Comparison of ENCODE assay signal across 40 cellular contexts in the genomic region with DNA sequence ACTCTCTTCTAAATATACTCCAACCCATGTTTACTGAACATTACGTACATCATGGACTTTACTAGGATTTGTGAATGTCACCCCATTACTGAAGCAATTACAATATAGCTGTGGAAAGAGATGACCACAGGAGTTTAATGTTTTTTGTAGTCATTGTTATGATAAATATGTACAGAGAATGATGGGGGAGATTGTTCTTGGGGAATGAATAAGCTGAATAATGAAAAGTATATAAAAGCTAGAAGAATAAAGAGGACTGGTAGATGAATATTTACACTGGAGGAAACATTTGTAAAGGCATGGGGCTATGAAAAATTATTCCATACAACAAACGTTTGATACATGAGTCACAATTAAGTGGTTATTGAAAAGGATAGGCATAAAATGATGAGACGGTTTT.
"Had no signal": no experiment of that assay in that cellular context is flagged by ENCODE, and none has a peak within 500 bp of the region (broad histone marks: within the 10 kb centered on the region; RNA-seq: fewer than 3 reads in every experiment).

No MANE protein-coding gene starts in this region.

- H3K4me1 Mint-ChIP-seq: activated naive CD4-positive, alpha-beta T cell treated with anti-CD3 and anti-CD28 coated beads, Interleukin-2, amount 10 ng/mL, durations not matched to agents 7 days and 5 days; activated naive CD4-positive, alpha-beta T cell treated with anti-CD3 and anti-CD28 coated beads, Interleukin-2, amount 50 U/mL, for 24 hours; activated naive CD8-positive, alpha-beta T cell treated with anti-CD3 and anti-CD28 coated beads for 36 hours; activated naive CD8-positive, alpha-beta T cell treated with anti-CD3 and anti-CD28 coated beads, Interleukin-2, amount 10 ng/mL, durations not matched to agents 7 days and 5 days; activated naive CD8-positive, alpha-beta T cell treated with anti-CD3 and anti-CD28 coated beads, Interleukin-2, amount 50 U/mL, for 24 hours; activated T-helper 17 cell treated with anti-CD3 and anti-CD28 coated beads, Interleukin-2, amount 50 U/mL, for 72 hours; brain; central memory CD8-positive, alpha-beta T cell had no signal

- H3K9me3 ChIP-seq: adrenal gland, ascending aorta, body of pancreas, breast epithelium had no signal

- DNase-seq: activated effector memory CD4-positive, alpha-beta T cell treated with anti-CD3 and anti-CD28 coated beads, Interleukin-2, amount 50 U/mL, for 16 hours; activated effector memory CD4-positive, alpha-beta T cell treated with Interleukin-2 at 50 U/mL for 16 hours; activated gamma-delta T cell; activated gamma-delta T cell treated with Interleukin-2 at 50 U/mL for 16 hours; activated naive CD4-positive, alpha-beta T cell; activated naive CD4-positive, alpha-beta T cell treated with anti-CD3 and anti-CD28 coated beads for 36 hours; activated naive CD4-positive, alpha-beta T cell treated with anti-CD3 and anti-CD28 coated beads, Interleukin-2, amount 10 ng/mL, durations not matched to agents 7 days and 5 days; activated naive CD4-positive, alpha-beta T cell treated with anti-CD3 and anti-CD28 coated beads, Interleukin-2, amount 50 U/mL, for 16 hours; activated naive CD4-positive, alpha-beta T cell treated with Interleukin-2 at 50 U/mL for 16 hours; activated naive CD8-positive, alpha-beta T cell treated with anti-CD3 and anti-CD28 coated beads for 36 hours; activated naive CD8-positive, alpha-beta T cell treated with anti-CD3 and anti-CD28 coated beads, Interleukin-2, amount 10 ng/mL, durations not matched to agents 7 days and 5 days; activated naive CD8-positive, alpha-beta T cell treated with anti-CD3 and anti-CD28 coated beads, Interleukin-2, amount 50 U/mL, for 24 hours; activated T-cell treated with anti-CD3 and anti-CD28 coated beads for 4 hours; activated T-cell treated with anti-CD3 and anti-CD28 coated beads, Interleukin-2, amount 50 U/mL, for 1 hour; activated T-cell treated with anti-CD3 and anti-CD28 coated beads, Interleukin-2, amount 50 U/mL, for 24 hours; activated T-cell treated with anti-CD3 and anti-CD28 coated beads, Interleukin-2, amount 50 U/mL, for 4 hours; activated T-cell treated with anti-CD3 and anti-CD28 coated beads, Interleukin-2, amount 50 U/mL, for 48 hours; activated T-cell treated with anti-CD3 and anti-CD28 coated beads, Interleukin-2, amount 50 U/mL, for 72 hours; adrenal gland; amniotic stem cell; amygdala; anterior cingulate cortex; aorta; body of pancreas; brain microvascular endothelial cell; caudate nucleus; central memory CD4-positive, alpha-beta T cell; cerebellar nuclear complex had no signal

- FAIRE-seq: bronchial epithelial cell had no signal

- H3K27me3 ChIP-seq: adrenal gland, ascending aorta, body of pancreas, brain microvascular endothelial cell, breast epithelium, cardiac muscle cell had no signal

- H3K4me1 ChIP-seq: adrenal gland, ascending aorta, body of pancreas, breast epithelium had no signal

- H3K27ac ChIP-seq: adrenal gland, ascending aorta, body of pancreas, brain microvascular endothelial cell, breast epithelium, cardiac muscle cell had no signal

- H3K4me3 ChIP-seq: adrenal gland, ascending aorta, body of pancreas, breast epithelium, cardiac muscle cell had no signal

- H3K36me3 Mint-ChIP-seq: activated naive CD4-positive, alpha-beta T cell treated with anti-CD3 and anti-CD28 coated beads, Interleukin-2, amount 10 ng/mL, durations not matched to agents 7 days and 5 days; activated naive CD4-positive, alpha-beta T cell treated with anti-CD3 and anti-CD28 coated beads, Interleukin-2, amount 50 U/mL, for 24 hours; activated naive CD4-positive, alpha-beta T cell treated with anti-CD3 and anti-CD28 coated beads, Interleukin-2, amount 50 U/mL, for 72 hours; activated naive CD8-positive, alpha-beta T cell; activated naive CD8-positive, alpha-beta T cell treated with anti-CD3 and anti-CD28 coated beads for 36 hours; activated naive CD8-positive, alpha-beta T cell treated with anti-CD3 and anti-CD28 coated beads, Interleukin-2, amount 10 ng/mL, durations not matched to agents 7 days and 5 days; brain had no signal

- H3K27me3 Mint-ChIP-seq: activated naive CD4-positive, alpha-beta T cell treated with anti-CD3 and anti-CD28 coated beads, Interleukin-2, amount 10 ng/mL, durations not matched to agents 7 days and 5 days; activated naive CD8-positive, alpha-beta T cell; activated naive CD8-positive, alpha-beta T cell treated with anti-CD3 and anti-CD28 coated beads for 36 hours; activated naive CD8-positive, alpha-beta T cell treated with anti-CD3 and anti-CD28 coated beads, Interleukin-2, amount 50 U/mL, for 24 hours; activated T-cell treated with anti-CD3 and anti-CD28 coated beads, Interleukin-2, amount 50 U/mL, for 24 hours; activated T-helper 17 cell treated with anti-CD3 and anti-CD28 coated beads, Interleukin-2, amount 50 U/mL, for 72 hours; brain; central memory CD8-positive, alpha-beta T cell had no signal

- H3K9me3 Mint-ChIP-seq: activated naive CD4-positive, alpha-beta T cell treated with anti-CD3 and anti-CD28 coated beads for 36 hours; activated naive CD4-positive, alpha-beta T cell treated with anti-CD3 and anti-CD28 coated beads, Interleukin-2, amount 10 ng/mL, durations not matched to agents 7 days and 5 days; activated naive CD4-positive, alpha-beta T cell treated with anti-CD3 and anti-CD28 coated beads, Interleukin-2, amount 50 U/mL, for 24 hours; activated naive CD8-positive, alpha-beta T cell treated with anti-CD3 and anti-CD28 coated beads for 36 hours; activated naive CD8-positive, alpha-beta T cell treated with anti-CD3 and anti-CD28 coated beads, Interleukin-2, amount 10 ng/mL, durations not matched to agents 7 days and 5 days; activated naive CD8-positive, alpha-beta T cell treated with anti-CD3 and anti-CD28 coated beads, Interleukin-2, amount 50 U/mL, for 24 hours; activated T-cell treated with anti-CD3 and anti-CD28 coated beads, Interleukin-2, amount 50 U/mL, for 24 hours; activated T-helper 1 cell treated with anti-CD3 and anti-CD28 coated beads, Interleukin-12 subunit alpha, Interleukin-12 subunit beta, Interleukin-2, Interleukin-4 antibody, amounts not matched to agents 30 ng/mL and 10 ng/mL and 1 ng/mL, durations not matched to agents 14 hours and 24 hours and 36 hours; activated T-helper 2 cell treated with anti-CD3 and anti-CD28 coated beads, Interferon-gamma antibody, Interleukin-2, Interleukin-4, amounts not matched to agents 10 μg/mL and 5 μg/mL and 100 μg/mL, durations not matched to agents 14 hours and 24 hours and 36 hours; brain had no signal

- H3K27ac Mint-ChIP-seq: activated naive CD4-positive, alpha-beta T cell treated with anti-CD3 and anti-CD28 coated beads for 36 hours; activated naive CD4-positive, alpha-beta T cell treated with anti-CD3 and anti-CD28 coated beads, Interleukin-2, amount 10 ng/mL, durations not matched to agents 7 days and 5 days; activated naive CD4-positive, alpha-beta T cell treated with anti-CD3 and anti-CD28 coated beads, Interleukin-2, amount 50 U/mL, for 24 hours; activated naive CD4-positive, alpha-beta T cell treated with anti-CD3 and anti-CD28 coated beads, Interleukin-2, amount 50 U/mL, for 72 hours; activated naive CD8-positive, alpha-beta T cell; activated naive CD8-positive, alpha-beta T cell treated with anti-CD3 and anti-CD28 coated beads for 36 hours; activated naive CD8-positive, alpha-beta T cell treated with anti-CD3 and anti-CD28 coated beads, Interleukin-2, amount 10 ng/mL, durations not matched to agents 7 days and 5 days; activated naive CD8-positive, alpha-beta T cell treated with anti-CD3 and anti-CD28 coated beads, Interleukin-2, amount 50 U/mL, for 24 hours; activated T-cell treated with anti-CD3 and anti-CD28 coated beads, Interleukin-2, amount 50 U/mL, for 24 hours; activated T-cell treated with anti-CD3 and anti-CD28 coated beads, Interleukin-2, amount 50 U/mL, for 72 hours; activated T-helper 1 cell treated with anti-CD3 and anti-CD28 coated beads, Interleukin-12 subunit alpha, Interleukin-12 subunit beta, Interleukin-2, Interleukin-4 antibody, amounts not matched to agents 30 ng/mL and 10 ng/mL and 1 ng/mL, durations not matched to agents 14 hours and 24 hours and 36 hours; activated T-helper 17 cell treated with anti-CD3 and anti-CD28 coated beads, Interleukin-2, amount 50 U/mL, for 72 hours; activated T-helper 2 cell treated with anti-CD3 and anti-CD28 coated beads, Interferon-gamma antibody, Interleukin-2, Interleukin-4, amounts not matched to agents 10 μg/mL and 5 μg/mL and 100 μg/mL, durations not matched to agents 14 hours and 24 hours and 36 hours; brain had no signal

- H3K36me3 ChIP-seq: adrenal gland, ascending aorta, brain microvascular endothelial cell, breast epithelium, cardiac muscle cell had no signal

- H3K4me3 Mint-ChIP-seq: activated naive CD4-positive, alpha-beta T cell treated with anti-CD3 and anti-CD28 coated beads for 36 hours; activated naive CD4-positive, alpha-beta T cell treated with anti-CD3 and anti-CD28 coated beads, Interleukin-2, amount 10 ng/mL, durations not matched to agents 7 days and 5 days; activated naive CD4-positive, alpha-beta T cell treated with anti-CD3 and anti-CD28 coated beads, Interleukin-2, amount 50 U/mL, for 24 hours; activated naive CD8-positive, alpha-beta T cell; activated naive CD8-positive, alpha-beta T cell treated with anti-CD3 and anti-CD28 coated beads for 36 hours; activated naive CD8-positive, alpha-beta T cell treated with anti-CD3 and anti-CD28 coated beads, Interleukin-2, amount 10 ng/mL, durations not matched to agents 7 days and 5 days; activated naive CD8-positive, alpha-beta T cell treated with anti-CD3 and anti-CD28 coated beads, Interleukin-2, amount 50 U/mL, for 24 hours; activated T-cell treated with anti-CD3 and anti-CD28 coated beads, Interleukin-2, amount 50 U/mL, for 24 hours; activated T-cell treated with anti-CD3 and anti-CD28 coated beads, Interleukin-2, amount 50 U/mL, for 4 hours; activated T-cell treated with anti-CD3 and anti-CD28 coated beads, Interleukin-2, amount 50 U/mL, for 72 hours; activated T-helper 1 cell treated with anti-CD3 and anti-CD28 coated beads, Interleukin-12 subunit alpha, Interleukin-12 subunit beta, Interleukin-2, Interleukin-4 antibody, amounts not matched to agents 30 ng/mL and 10 ng/mL and 1 ng/mL, durations not matched to agents 14 hours and 24 hours and 36 hours; activated T-helper 17 cell treated with anti-CD3 and anti-CD28 coated beads, Interleukin-2, amount 50 U/mL, for 72 hours; brain; central memory CD8-positive, alpha-beta T cell had no signal

- ATAC-seq: activated naive CD4-positive, alpha-beta T cell treated with anti-CD3 and anti-CD28 coated beads, Interleukin-2, amount 50 U/mL, for 72 hours; activated naive CD8-positive, alpha-beta T cell treated with anti-CD3 and anti-CD28 coated beads, Interleukin-2, amount 50 U/mL, for 24 hours; activated T-cell treated with anti-CD3 and anti-CD28 coated beads, Interleukin-2, amount 50 U/mL, for 4 hours; activated T-cell treated with anti-CD3 and anti-CD28 coated beads, Interleukin-2, amount 50 U/mL, for 72 hours; activated T-helper 17 cell treated with anti-CD3 and anti-CD28 coated beads, Interleukin-2, amount 50 U/mL, for 72 hours; body of pancreas had no signal
